ENCODE assay signal across 8 cellular contexts in the genomic region with DNA sequence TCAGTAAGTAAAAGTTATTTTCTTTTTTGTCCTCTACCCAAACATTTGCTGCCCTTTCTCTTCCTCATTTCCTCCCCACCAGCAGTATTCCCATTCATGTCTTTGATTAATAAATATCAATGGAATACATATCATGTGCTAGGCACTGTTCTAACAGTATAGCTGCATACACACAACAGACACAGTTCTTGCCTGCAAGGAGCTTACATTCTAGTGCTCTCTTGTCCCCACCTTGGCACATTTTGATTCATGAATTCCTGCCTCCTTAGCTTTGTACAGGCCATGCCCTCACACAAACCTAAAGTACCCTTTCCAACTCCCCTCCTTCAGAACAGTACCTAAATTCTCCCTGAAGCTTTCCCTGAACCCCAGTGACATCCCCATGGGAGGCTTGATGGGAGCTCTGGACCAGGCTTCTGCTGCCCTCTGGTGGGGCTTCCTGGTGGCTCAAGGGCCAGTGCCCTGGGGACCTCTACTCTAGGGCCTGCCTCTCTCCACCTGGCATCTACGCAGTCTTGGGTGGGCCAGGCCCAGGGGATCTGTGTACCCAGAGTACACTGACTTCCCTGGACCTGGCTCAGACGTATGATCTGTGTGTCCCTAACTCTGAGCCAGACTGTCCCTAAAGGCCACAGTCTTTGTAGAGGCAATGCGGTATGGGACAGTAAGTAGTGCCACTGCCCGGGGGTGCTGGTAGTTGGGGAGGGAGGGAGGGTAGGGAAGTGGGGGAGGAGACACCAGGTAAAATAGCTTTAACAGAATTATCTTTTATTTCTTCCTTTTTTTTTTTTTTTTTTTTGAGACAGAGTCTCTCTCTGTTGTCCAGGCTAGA. TPM values are rescaled to one million over a fixed set of nuclear protein-coding genes. Genes with fewer than 3 reads are reported as not detected.
DNase-seq lines count a peak whose midpoint lies in the region; ATAC-seq lines count a peak whose summit lies in the region.

No MANE protein-coding gene starts in this region.

- DNase-seq in DMS79 treated with DMSO at 0.1 percent for 48 hours (lab: John Stamatoyannopoulos, UW), result peak; percentile 16
- peak; percentile 52 to 67 for DNase-seq in Kasumi-1 (lab: John Stamatoyannopoulos, UW)
- peak in 4 of 5 donors; percentile 6 to 30 (median 13) for DNase-seq in T-helper 1 cell
- DNase-seq in caudate nucleus (lab: John Stamatoyannopoulos, UW), result peak in 48 of 61 donors; percentile 6 to 64 (median 25)
- peak; percentile 73 for DNase-seq in left lobe of liver (ENCODE audit: low spot score)
- peak; percentile 80 for DNase-seq in stimulated activated CD8-positive, alpha-beta memory T cell treated with anti-CD3 and anti-CD28 coated beads, Interleukin-4, amount 100 ng/mL, for 48 hours
- no peak for DNase-seq in GF-D8 (lab: John Stamatoyannopoulos, UW)

- ATAC-seq in GM19438 (IDR thresholded peaks at IDR 0.05; ENCODE audit: low read depth, unreplicated experiment) (peak; percentile 74), left lobe of liver (peak; percentile 100)

- H3K27ac ChIP-seq in caudate nucleus (ENCODE audit: low read depth, low read length), result no peak overlapping the region

RNA-seq across cellular contexts. Expression of gene RPS13, which starts 14.1 kb away (rescaled TPM):
- total RNA-seq in left lobe of liver, result 272 TPM

RNA-seq across cellular contexts. Expression of gene PLEKHA7, which starts 49.2 kb away (rescaled TPM):
- total RNA-seq in left lobe of liver, result 25.8 TPM
